ENCODE assay signal across 26 cellular contexts in the genomic region with DNA sequence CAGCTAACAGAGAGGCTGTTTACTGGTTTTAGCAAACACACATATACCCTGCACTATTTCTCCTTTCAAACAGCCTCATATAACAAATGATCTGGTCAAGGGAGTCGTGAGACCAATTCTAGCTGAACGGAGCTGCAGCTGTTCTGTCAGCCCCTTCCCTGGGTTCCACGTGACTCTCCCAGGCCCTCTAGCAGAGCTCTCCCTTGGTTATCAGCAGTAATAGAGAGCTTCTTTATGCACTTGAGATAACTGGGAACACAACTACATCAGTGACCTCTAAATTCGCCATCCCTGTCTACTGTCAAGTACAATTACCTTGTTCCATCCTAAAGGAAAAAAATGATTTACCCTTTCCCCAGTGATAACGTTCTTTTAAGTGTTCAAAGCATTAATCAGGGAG. TPM values are rescaled to one million over a fixed set of nuclear protein-coding genes. Genes with fewer than 3 reads are reported as not detected.
DNase-seq lines count a peak whose midpoint lies in the region; ATAC-seq and TF ChIP-seq lines count a peak whose summit lies in the region.
"Had no signal": no experiment of that assay in that cellular context is flagged by ENCODE, and none has a peak within 500 bp of the region (broad histone marks: within the 10 kb centered on the region; RNA-seq: fewer than 3 reads in every experiment).

No MANE protein-coding gene starts in this region.

- H3K27me3 ChIP-seq in left ventricle myocardium inferior (ENCODE audit: low read depth), result no peaks in the 10 kb centered on the region
- H3K27me3 ChIP-seq: adrenal gland, BLaER1, body of pancreas had no signal

- no peaks in the 10 kb centered on the region for H3K36me3 Mint-ChIP-seq in naive thymus-derived CD8-positive, alpha-beta T cell
- H3K36me3 Mint-ChIP-seq: naive B cell, type B pancreatic cell had no signal

- no peak overlapping the region for H3K4me3 ChIP-seq in left ventricle myocardium inferior
- H3K4me3 ChIP-seq: adrenal gland, BLaER1, body of pancreas had no signal

- intact Hi-C loops in Right ventricle myocardium inferior (cut with DNase I) (no loop called here), left ventricle myocardium inferior (cut with micrococcal nuclease) (no loop called here)

- no peak for DNase-seq in Right ventricle myocardium inferior (ENCODE audit: missing footprints)
- no peak for DNase-seq in left ventricle myocardium inferior
- DNase-seq in iPS-NIHi7 (ENCODE audit: extremely low spot score), result peak; percentile 10
- peak; percentile 66 for DNase-seq in superior temporal gyrus (ENCODE audit: extremely low spot score)
- DNase-seq in H4 (ENCODE audit: low spot score), result no peak
- DNase-seq in naive thymus-derived CD8-positive, alpha-beta T cell, result no peak
- DNase-seq in GM19240 (ENCODE audit: insufficient read length, low spot score), result no peak
- DNase-seq: activated CD4-positive, alpha-beta T cell treated with anti-CD3 and anti-CD28 coated beads, Interleukin-2, amount 50 U/mL, for 4 hours; activated naive CD4-positive, alpha-beta T cell treated with anti-CD3 and anti-CD28 coated beads for 36 hours; body of pancreas; DMS153; glutamatergic neuron; kidney glomerular epithelial cell; mesendoderm; naive B cell; NCI-H1930; NCI-H2227 treated with DMSO at 0.1 percent for 48 hours; SIG-M5; stimulated activated CD4-positive, alpha-beta T cell treated with anti-CD3 and anti-CD28 coated beads, Interleukin-2, amount 100 ng/mL, for 24 hours had no signal

- peak; percentile 65 for ATAC-seq in Right ventricle myocardium inferior
- peak; percentile 66 for ATAC-seq in SK-N-SH treated with all-trans-retinoic acid at 6 μM for 48 hours
- ATAC-seq in naive thymus-derived CD8-positive, alpha-beta T cell, result no peak
- ATAC-seq: body of pancreas had no signal

- no peaks in the 10 kb centered on the region for H3K4me1 ChIP-seq in left ventricle myocardium inferior
- H3K4me1 ChIP-seq: adrenal gland, BLaER1, body of pancreas had no signal

- H3K36me3 ChIP-seq in left ventricle myocardium inferior, result no peaks in the 10 kb centered on the region
- H3K36me3 ChIP-seq: adrenal gland, BLaER1 had no signal

- H3K27me3 Mint-ChIP-seq in naive thymus-derived CD8-positive, alpha-beta T cell, result peaks cover 4 to 16% (median 10%) of the 10 kb centered on the region in 5 donors

- H3K4me1 Mint-ChIP-seq in naive thymus-derived CD8-positive, alpha-beta T cell, result no peaks in the 10 kb centered on the region
- H3K4me1 Mint-ChIP-seq: naive B cell had no signal

- H3K4me3 Mint-ChIP-seq in naive thymus-derived CD8-positive, alpha-beta T cell, result no peak overlapping the region
- H3K4me3 Mint-ChIP-seq: activated naive CD4-positive, alpha-beta T cell treated with anti-CD3 and anti-CD28 coated beads for 36 hours; activated T-helper 1 cell treated with anti-CD3 and anti-CD28 coated beads, Interleukin-12 subunit alpha, Interleukin-12 subunit beta, Interleukin-2, Interleukin-4 antibody, amounts not matched to agents 30 ng/mL and 10 ng/mL and 1 ng/mL, durations not matched to agents 14 hours and 24 hours and 36 hours; naive B cell; T-helper 1 cell treated with Interleukin-12 subunit alpha and Interleukin-12 subunit beta and Interleukin-4 antibody, amounts not matched to agents 30 μg/mL and 1 μg/mL, for 36 hours; type B pancreatic cell had no signal

- POLR2A ChIA-PET in naive thymus-derived CD8-positive, alpha-beta T cell (lab: Charles Lee), result no interaction called here

- no peak overlapping the region for H3K27ac Mint-ChIP-seq in naive thymus-derived CD8-positive, alpha-beta T cell
- H3K27ac Mint-ChIP-seq: activated naive CD4-positive, alpha-beta T cell treated with anti-CD3 and anti-CD28 coated beads for 36 hours; activated T-helper 1 cell treated with anti-CD3 and anti-CD28 coated beads, Interleukin-12 subunit alpha, Interleukin-12 subunit beta, Interleukin-2, Interleukin-4 antibody, amounts not matched to agents 30 ng/mL and 10 ng/mL and 1 ng/mL, durations not matched to agents 14 hours and 24 hours and 36 hours; naive B cell; T-helper 1 cell treated with Interleukin-12 subunit alpha and Interleukin-12 subunit beta and Interleukin-4 antibody, amounts not matched to agents 30 μg/mL and 1 μg/mL, for 36 hours; type B pancreatic cell had no signal

- H3K27ac ChIP-seq in left ventricle myocardium inferior (replicated peaks), result no peak overlapping the region
- H3K27ac ChIP-seq: adrenal gland, BLaER1, body of pancreas had no signal

- no peak for TF ChIP-seq CTCF in left ventricle myocardium inferior (IDR thresholded peaks at IDR 0.05; ENCODE audit: borderline replicate concordance)

- no peaks in the 10 kb centered on the region for H3K9me3 ChIP-seq in left ventricle myocardium inferior (replicated peaks)
- H3K9me3 ChIP-seq: adrenal gland, BLaER1, body of pancreas had no signal

- no peaks in the 10 kb centered on the region for H3K9me3 Mint-ChIP-seq in naive thymus-derived CD8-positive, alpha-beta T cell
- H3K9me3 Mint-ChIP-seq: activated naive CD4-positive, alpha-beta T cell treated with anti-CD3 and anti-CD28 coated beads for 36 hours; activated T-helper 1 cell treated with anti-CD3 and anti-CD28 coated beads, Interleukin-12 subunit alpha, Interleukin-12 subunit beta, Interleukin-2, Interleukin-4 antibody, amounts not matched to agents 30 ng/mL and 10 ng/mL and 1 ng/mL, durations not matched to agents 14 hours and 24 hours and 36 hours; naive B cell; T-helper 1 cell treated with Interleukin-12 subunit alpha and Interleukin-12 subunit beta and Interleukin-4 antibody, amounts not matched to agents 30 μg/mL and 1 μg/mL, for 36 hours; type B pancreatic cell had no signal

TF ChIP-seq in SK-N-SH treated with all-trans-retinoic acid at 6 μM for 48 hours, 23 proteins besides CTCF, POLR2A, EP300 and RAD21:
- TF ChIP-seq ZC3H10 (CRISPR knock-in tag; IDR thresholded peaks at IDR 0.05) (no peak), BACH2 (CRISPR knock-in tag; IDR thresholded peaks at IDR 0.05; ENCODE audit: borderline replicate concordance) (no peak), ZFP3 (CRISPR knock-in tag; IDR thresholded peaks at IDR 0.05) (no peak), ISL1 (CRISPR knock-in tag; IDR thresholded peaks at IDR 0.05) (peak; percentile 31; the same call in 1 of the 2 replicates)
- TF ChIP-seq, protein P1, sequence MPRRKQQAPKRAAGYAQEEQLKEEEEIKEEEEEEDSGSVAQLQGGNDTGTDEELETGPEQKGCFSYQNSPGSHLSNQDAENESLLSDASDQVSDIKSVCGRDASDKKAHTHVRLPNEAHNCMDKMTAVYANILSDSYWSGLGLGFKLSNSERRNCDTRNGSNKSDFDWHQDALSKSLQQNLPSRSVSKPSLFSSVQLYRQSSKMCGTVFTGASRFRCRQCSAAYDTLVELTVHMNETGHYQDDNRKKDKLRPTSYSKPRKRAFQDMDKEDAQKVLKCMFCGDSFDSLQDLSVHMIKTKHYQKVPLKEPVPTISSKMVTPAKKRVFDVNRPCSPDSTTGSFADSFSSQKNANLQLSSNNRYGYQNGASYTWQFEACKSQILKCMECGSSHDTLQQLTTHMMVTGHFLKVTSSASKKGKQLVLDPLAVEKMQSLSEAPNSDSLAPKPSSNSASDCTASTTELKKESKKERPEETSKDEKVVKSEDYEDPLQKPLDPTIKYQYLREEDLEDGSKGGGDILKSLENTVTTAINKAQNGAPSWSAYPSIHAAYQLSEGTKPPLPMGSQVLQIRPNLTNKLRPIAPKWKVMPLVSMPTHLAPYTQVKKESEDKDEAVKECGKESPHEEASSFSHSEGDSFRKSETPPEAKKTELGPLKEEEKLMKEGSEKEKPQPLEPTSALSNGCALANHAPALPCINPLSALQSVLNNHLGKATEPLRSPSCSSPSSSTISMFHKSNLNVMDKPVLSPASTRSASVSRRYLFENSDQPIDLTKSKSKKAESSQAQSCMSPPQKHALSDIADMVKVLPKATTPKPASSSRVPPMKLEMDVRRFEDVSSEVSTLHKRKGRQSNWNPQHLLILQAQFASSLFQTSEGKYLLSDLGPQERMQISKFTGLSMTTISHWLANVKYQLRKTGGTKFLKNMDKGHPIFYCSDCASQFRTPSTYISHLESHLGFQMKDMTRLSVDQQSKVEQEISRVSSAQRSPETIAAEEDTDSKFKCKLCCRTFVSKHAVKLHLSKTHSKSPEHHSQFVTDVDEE (CRISPR knock-in tag; IDR thresholded peaks at IDR 0.05), result 0 out of 2 replicates have a peak, but pooled peaks have one; percentile 70
TF ChIP-seq in SK-N-SH treated with all-trans-retinoic acid at 6 μM for 48 hours: peak in this region for 2.

RNA-seq across cellular contexts. Expression of a gene that starts 28.4 kb away (rescaled TPM):
- 4.9 TPM for total RNA-seq in Right ventricle myocardium inferior
- total RNA-seq in left ventricle myocardium inferior, result 2.6 TPM
- 0.50 and 2.4 TPM in 2 replicates for total RNA-seq in H4 (2014; rRNA removed; shearing (Covaris generic))
- total RNA-seq in naive thymus-derived CD8-positive, alpha-beta T cell, result under 1 TPM; 0.11 to 0.26 TPM
- polyA plus RNA-seq in naive thymus-derived CD8-positive, alpha-beta T cell, result not detected
- total RNA-seq: endothelial cell of umbilical vein had no signal

Comparison
In these comparisons a context has a peak if more than half of its experiments do, and no peak if none do; other contexts are left out.
1. ATAC-seq: peak in Right ventricle myocardium inferior (single experiment) and SK-N-SH treated with all-trans-retinoic acid at 6 μM for 48 hours (single experiment); none in naive thymus-derived CD8-positive, alpha-beta T cell (0 of 2).
2. DNase-seq: peak in iPS-NIHi7 (single experiment) and superior temporal gyrus (single experiment); none in Right ventricle myocardium inferior (single experiment), left ventricle myocardium inferior (single experiment), H4 (single experiment), naive thymus-derived CD8-positive, alpha-beta T cell (0 of 10) and GM19240 (single experiment).